In the genomic region with DNA sequence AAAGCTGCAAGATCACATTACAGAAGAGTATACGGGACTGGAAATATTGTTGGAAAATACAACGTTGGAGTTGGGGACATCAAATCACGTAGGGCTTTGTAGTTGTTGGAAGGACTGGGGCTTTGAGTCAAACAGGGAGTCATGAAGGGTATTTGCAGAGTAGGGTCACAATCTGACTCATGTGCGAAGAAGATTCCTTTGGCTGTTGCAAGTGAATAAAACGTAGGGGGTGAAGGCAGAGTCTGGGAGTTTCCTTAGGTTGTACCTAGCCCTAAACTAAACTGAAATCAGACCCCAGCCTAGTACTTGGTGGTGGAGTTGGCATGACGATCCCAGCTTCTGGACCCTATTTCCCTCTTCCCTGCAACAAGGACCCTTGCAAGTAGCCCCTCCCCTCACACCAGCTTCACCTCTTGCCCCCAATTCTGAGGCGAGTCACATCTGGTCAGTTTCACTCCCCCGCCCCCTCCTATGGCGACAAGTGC, we compare ENCODE assay signal across 1 cellular context.
TF ChIP-seq lines count a peak whose summit lies in the region.

No MANE protein-coding gene starts in this region.

TF ChIP-seq in K562, 482 proteins besides CTCF, POLR2A, EP300 and RAD21 (continued from another document):
- TF ChIP-seq, protein P1, sequence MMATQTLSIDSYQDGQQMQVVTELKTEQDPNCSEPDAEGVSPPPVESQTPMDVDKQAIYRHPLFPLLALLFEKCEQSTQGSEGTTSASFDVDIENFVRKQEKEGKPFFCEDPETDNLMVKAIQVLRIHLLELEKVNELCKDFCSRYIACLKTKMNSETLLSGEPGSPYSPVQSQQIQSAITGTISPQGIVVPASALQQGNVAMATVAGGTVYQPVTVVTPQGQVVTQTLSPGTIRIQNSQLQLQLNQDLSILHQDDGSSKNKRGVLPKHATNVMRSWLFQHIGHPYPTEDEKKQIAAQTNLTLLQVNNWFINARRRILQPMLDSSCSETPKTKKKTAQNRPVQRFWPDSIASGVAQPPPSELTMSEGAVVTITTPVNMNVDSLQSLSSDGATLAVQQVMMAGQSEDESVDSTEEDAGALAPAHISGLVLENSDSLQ (IDR thresholded peaks at IDR 0.05): no peak
- no peak for TF ChIP-seq SIN3B (IDR thresholded peaks at IDR 0.05; ENCODE audit: low read depth)
- no peak for TF ChIP-seq U2AF1 (optimal IDR thresholded peaks at IDR 0.05; ENCODE audit: low read depth, low read length)
- TF ChIP-seq PRDM10 (IDR thresholded peaks at IDR 0.05; ENCODE audit: partially characterized antibody): peak; percentile 77
- TF ChIP-seq EGR1 (conservative IDR thresholded peaks at IDR 0.05): peak; percentile 30; the same call in 1 of the 2 replicates
- TF ChIP-seq CBFA2T3 (IDR thresholded peaks at IDR 0.05): 0 out of 2 replicates have a peak, but pooled peaks have one; percentile 16
TF ChIP-seq in K562: peak in this region for 3.
